In the genomic region with DNA sequence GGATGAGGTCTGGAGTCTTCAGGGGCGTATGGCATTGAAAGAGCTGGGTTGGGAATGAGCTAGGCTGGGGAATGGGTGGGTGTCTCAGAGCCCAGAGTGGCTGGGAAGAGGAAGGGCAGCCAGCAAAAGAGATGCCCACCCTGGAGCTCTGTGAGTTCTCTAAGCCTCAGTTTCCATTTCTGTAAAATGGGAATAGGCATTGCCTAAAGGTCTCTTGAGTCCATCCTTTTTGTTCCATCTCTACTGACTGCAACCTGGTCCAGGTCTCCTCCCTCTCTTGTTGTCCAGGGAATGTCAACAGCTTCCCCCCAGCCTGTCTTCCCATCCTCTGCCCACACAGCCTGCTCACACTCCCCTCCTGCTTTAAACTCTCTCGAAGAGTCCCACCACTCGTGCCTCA, we compare ENCODE assay signal across 17 cellular contexts. TPM values are rescaled to one million over a fixed set of nuclear protein-coding genes. Genes with fewer than 3 reads are reported as not detected.
DNase-seq lines count a peak whose midpoint lies in the region; ATAC-seq and TF ChIP-seq lines count a peak whose summit lies in the region.
"Had no signal": no experiment of that assay in that cellular context is flagged by ENCODE, and none has a peak within 500 bp of the region (broad histone marks: within the 10 kb centered on the region; RNA-seq: fewer than 3 reads in every experiment).

No MANE protein-coding gene starts in this region.

- H3K9me3 ChIP-seq in cardiac muscle cell (ENCODE audit: low read depth), result no peaks in the 10 kb centered on the region
- no peaks in the 10 kb centered on the region for H3K9me3 ChIP-seq in trophoblast cell (ENCODE audit: insufficient read depth, low read depth, low read length)
- H3K9me3 ChIP-seq: A549, Caco-2 had no signal

- peak overlapping the region; percentile 97 for H4K91ac ChIP-seq in trophoblast cell (ENCODE audit: low read depth, low read length)

- peak overlapping the region; percentile 98 for H2BK12ac ChIP-seq in trophoblast cell (ENCODE audit: low read length)

- H3K27me3 ChIP-seq in cardiac muscle cell (no peaks in the 10 kb centered on the region), trophoblast cell (ENCODE audit: insufficient read depth, low read length) (no peaks in the 10 kb centered on the region), mesendoderm (ENCODE audit: insufficient read depth, low read length, poor library complexity) (no peaks in the 10 kb centered on the region)

- H3K27me3 Mint-ChIP-seq in activated CD4-positive, alpha-beta T cell treated with anti-CD3 and anti-CD28 coated beads, Interleukin-2, amount 10 ng/mL, durations not matched to agents 7 days and 5 days, result no peaks in the 10 kb centered on the region
- H3K27me3 Mint-ChIP-seq in glutamatergic neuron (ENCODE audit: unreplicated experiment), result peaks cover 11% of the 10 kb centered on the region
- H3K27me3 Mint-ChIP-seq: CD4-positive, alpha-beta T cell had no signal

- H3K27ac Mint-ChIP-seq in activated CD4-positive, alpha-beta T cell treated with anti-CD3 and anti-CD28 coated beads, Interleukin-2, amount 10 ng/mL, durations not matched to agents 7 days and 5 days, result peak overlapping the region; percentile 50
- peak overlapping the region; percentile 18 for H3K27ac Mint-ChIP-seq in glutamatergic neuron (ENCODE audit: unreplicated experiment)
- H3K27ac Mint-ChIP-seq: CD4-positive, alpha-beta T cell; GM23338 had no signal

- no CpG with 5 or more reads among the region's 3 CpGs for WGBS in trophoblast cell (ENCODE audit: extremely low coverage, insufficient coverage, insufficient read length)
- no CpG with 5 or more reads among the region's 3 CpGs for WGBS in mesendoderm (ENCODE audit: extremely low coverage, insufficient coverage, low lambda C conversion rate)

- H3K79me1 ChIP-seq in trophoblast cell (ENCODE audit: low read length) (peaks cover 66% of the 10 kb centered on the region), mesendoderm (ENCODE audit: low read length) (no peaks in the 10 kb centered on the region)

- H3K23ac ChIP-seq in trophoblast cell (ENCODE audit: low read length), result no peak overlapping the region
- no peak overlapping the region for H3K23ac ChIP-seq in mesendoderm (ENCODE audit: low read length)

- peak overlapping the region; percentile 87 for H3K18ac ChIP-seq in trophoblast cell (ENCODE audit: low read length)
- no peak overlapping the region for H3K18ac ChIP-seq in mesendoderm (ENCODE audit: low read length)

- no peak overlapping the region for H3K4me3 Mint-ChIP-seq in activated CD4-positive, alpha-beta T cell treated with anti-CD3 and anti-CD28 coated beads, Interleukin-2, amount 10 ng/mL, durations not matched to agents 7 days and 5 days
- H3K4me3 Mint-ChIP-seq in glutamatergic neuron (ENCODE audit: unreplicated experiment), result no peak overlapping the region
- H3K4me3 Mint-ChIP-seq: CD4-positive, alpha-beta T cell; GM23338 had no signal

- POLR2A ChIA-PET in activated CD4-positive, alpha-beta T cell treated with anti-CD3 and anti-CD28 coated beads, Interleukin-2, amount 10 ng/mL, durations not matched to agents 7 days and 5 days (lab: Charles Lee), result no interaction called here

- H3K9me3 Mint-ChIP-seq in activated CD4-positive, alpha-beta T cell treated with anti-CD3 and anti-CD28 coated beads, Interleukin-2, amount 10 ng/mL, durations not matched to agents 7 days and 5 days, result no peaks in the 10 kb centered on the region
- no peaks in the 10 kb centered on the region for H3K9me3 Mint-ChIP-seq in glutamatergic neuron (ENCODE audit: unreplicated experiment)
- H3K9me3 Mint-ChIP-seq: CD4-positive, alpha-beta T cell; GM23338 had no signal

- H2AK5ac ChIP-seq in trophoblast cell (ENCODE audit: low read length) (peak overlapping the region; percentile 98), mesendoderm (ENCODE audit: low read length) (no peak overlapping the region)

- H3K9ac ChIP-seq in trophoblast cell (ENCODE audit: low read length) (no peak overlapping the region), mesendoderm (ENCODE audit: low read length) (no peak overlapping the region)

- H3K36me3 ChIP-seq in cardiac muscle cell (no peaks in the 10 kb centered on the region), trophoblast cell (ENCODE audit: control insufficient read depth in 1 of 2, insufficient read depth in 2 of 2, low read length in 2 of 2) (peaks cover 5 to 20% of the 10 kb centered on the region in 2 experiments), mesendoderm (ENCODE audit: control insufficient read depth, insufficient read depth, low read length) (no peaks in the 10 kb centered on the region)

- intact Hi-C loops in left cardiac atrium (cut with DNase I), result loop anchor here (5.0 kb wide), 2 partner anchors 94 to 214 kb away; no protein-coding TSS in a partner anchor

- H3K4ac ChIP-seq in trophoblast cell (ENCODE audit: low read depth, low read length) (peak overlapping the region; percentile 88), mesendoderm (ENCODE audit: low read depth, low read length) (no peak overlapping the region)

- peak overlapping the region; percentile 80 for H4K8ac ChIP-seq in trophoblast cell (ENCODE audit: low read depth, low read length)
- no peak overlapping the region for H4K8ac ChIP-seq in mesendoderm (ENCODE audit: low read depth, low read length)

- H2BK15ac ChIP-seq in mesendoderm (replicated peaks; ENCODE audit: low read depth), result no peak overlapping the region

- no peak overlapping the region for H3K4me2 ChIP-seq in trophoblast cell (ENCODE audit: low read length)
- no peak overlapping the region for H3K4me2 ChIP-seq in mesendoderm (ENCODE audit: low read length)
- H3K4me2 ChIP-seq: A549, GM23338 had no signal

- peak overlapping the region; percentile 98 for H2BK5ac ChIP-seq in trophoblast cell (ENCODE audit: low read depth, low read length, poor library complexity)
- no peak overlapping the region for H2BK5ac ChIP-seq in mesendoderm (ENCODE audit: low read length)

- TF ChIP-seq CTCF in cardiac muscle cell (IDR thresholded peaks at IDR 0.05; ENCODE audit: low read depth, low read length) (no peak), glutamatergic neuron (IDR thresholded peaks at IDR 0.05; ENCODE audit: partially characterized antibody, unreplicated experiment) (no peak)

- CTCF ChIA-PET in activated CD4-positive, alpha-beta T cell treated with anti-CD3 and anti-CD28 coated beads, Interleukin-2, amount 10 ng/mL, durations not matched to agents 7 days and 5 days (lab: Charles Lee), result interaction anchor here (0.7 to 2.5 kb wide), 5 partner anchors 17 to 99 kb away, joined by 3 to 13 read pairs (median 3); a partner anchor contains a TSS

- H4K12ac ChIP-seq in trophoblast cell (ENCODE audit: low read depth, low read length), result no peak overlapping the region

- H3K27ac ChIP-seq in cardiac muscle cell (peak overlapping the region; percentile 99), trophoblast cell (ENCODE audit: low read depth, low read length) (peak overlapping the region; percentile 98), mesendoderm (ENCODE audit: low read depth, low read length) (no peak overlapping the region)
- H3K27ac ChIP-seq: 22Rv1, A549, C4-2B had no signal

- H3K56ac ChIP-seq in mesendoderm (ENCODE audit: low read length), result no peak overlapping the region

- peaks cover 12% of the 10 kb centered on the region for H3K36me3 Mint-ChIP-seq in activated CD4-positive, alpha-beta T cell treated with anti-CD3 and anti-CD28 coated beads, Interleukin-2, amount 10 ng/mL, durations not matched to agents 7 days and 5 days (ENCODE audit: low read depth)
- H3K36me3 Mint-ChIP-seq in glutamatergic neuron (ENCODE audit: unreplicated experiment), result no peaks in the 10 kb centered on the region

- DNase-seq in activated CD4-positive, alpha-beta T cell treated with anti-CD3 and anti-CD28 coated beads, Interleukin-2, amount 10 ng/mL, durations not matched to agents 7 days and 5 days, result no peak
- DNase-seq in activated CD4-positive, alpha-beta T cell treated with anti-CD3 and anti-CD28 coated beads for 4 hours, result no peak
- DNase-seq in cardiac muscle cell (ENCODE audit: low read depth in 1 of 2, low spot score in 1 of 2), result no peak
- DNase-seq in left cardiac atrium, result no peak
- no peak for DNase-seq in glutamatergic neuron
- no peak for DNase-seq in trophoblast cell
- DNase-seq in mesendoderm, result no peak
- DNase-seq: AML-193; Caco-2; CD4-positive, alpha-beta T cell; HCEC 1CT had no signal

- H3K4me3 ChIP-seq in cardiac muscle cell (no peak overlapping the region), trophoblast cell (ENCODE audit: low read depth, low read length) (no peak overlapping the region), mesendoderm (ENCODE audit: low read length) (no peak overlapping the region)
- H3K4me3 ChIP-seq: A549, GM23338 had no signal

- H4K5ac ChIP-seq in mesendoderm (ENCODE audit: low read length), result no peak overlapping the region

- H2BK120ac ChIP-seq in trophoblast cell (ENCODE audit: insufficient read depth, low read length, poor library complexity) (peak overlapping the region; percentile 98), mesendoderm (ENCODE audit: low read depth, low read length) (no peak overlapping the region)

- peak overlapping the region; percentile 87 for H3K14ac ChIP-seq in trophoblast cell (ENCODE audit: low read length)

- ATAC-seq in left cardiac atrium, result no peak
- no peak for ATAC-seq in HG03432 (IDR thresholded peaks at IDR 0.05; ENCODE audit: unreplicated experiment)
- ATAC-seq: A549, GM23338 had no signal

- H3K4me1 ChIP-seq in cardiac muscle cell (ENCODE audit: low read depth) (peaks cover 30% of the 10 kb centered on the region), trophoblast cell (ENCODE audit: control insufficient read depth in 1 of 2, insufficient read depth in 2 of 2, low read length in 2 of 2) (peaks cover 49 to 53% of the 10 kb centered on the region in 2 experiments), mesendoderm (ENCODE audit: control insufficient read depth, low read depth, low read length) (no peaks in the 10 kb centered on the region)

- no peak overlapping the region for H2AFZ ChIP-seq in trophoblast cell (ENCODE audit: insufficient read depth, low read length, poor library complexity)
- H2AFZ ChIP-seq: GM23338 had no signal

- peaks cover 28% of the 10 kb centered on the region for H3K79me2 ChIP-seq in trophoblast cell (ENCODE audit: control insufficient read depth, insufficient read depth, low read length, poor library complexity)
- H3K79me2 ChIP-seq in mesendoderm (ENCODE audit: control insufficient read depth, insufficient read depth, low read length), result no peaks in the 10 kb centered on the region

- peaks cover 4% of the 10 kb centered on the region for H3K4me1 Mint-ChIP-seq in activated CD4-positive, alpha-beta T cell treated with anti-CD3 and anti-CD28 coated beads, Interleukin-2, amount 10 ng/mL, durations not matched to agents 7 days and 5 days
- peaks cover 8% of the 10 kb centered on the region for H3K4me1 Mint-ChIP-seq in glutamatergic neuron (ENCODE audit: low read depth, unreplicated experiment)

RNA-seq across cellular contexts. Expression of a gene that starts 19.6 kb away (rescaled TPM):
- 10 to 100 TPM in 1 of 2 experiments, 1 to 10 TPM in 1; 8.1 to 10.5 TPM for total RNA-seq in activated CD4-positive, alpha-beta T cell treated with anti-CD3 and anti-CD28 coated beads, Interleukin-2, amount 10 ng/mL, durations not matched to agents 7 days and 5 days
- 41.3 and 51.9 TPM in 2 replicates for total RNA-seq in cardiac muscle cell
- 30.1 and 43.8 TPM in 2 replicates for polyA plus RNA-seq in cardiac muscle cell
- total RNA-seq in left cardiac atrium, result 1 to 10 TPM; 5.3 to 8.9 TPM
- not detected for total RNA-seq in glutamatergic neuron (ENCODE audit: unreplicated experiment)
- polyA plus RNA-seq in trophoblast cell (2013), result 7.7 and 8.5 TPM in 2 replicates
- polyA plus RNA-seq in mesendoderm (2013, experiment 1 of 2), result 2.0 TPM
- polyA plus RNA-seq in mesendoderm (2013, experiment 2 of 2), result 1.8 TPM

RNA-seq across cellular contexts. Expression of a gene that starts 25.7 kb away (rescaled TPM):
- 1 to 10 TPM; 5.9 to 6.6 TPM for total RNA-seq in activated CD4-positive, alpha-beta T cell treated with anti-CD3 and anti-CD28 coated beads, Interleukin-2, amount 10 ng/mL, durations not matched to agents 7 days and 5 days
- total RNA-seq in cardiac muscle cell, result not detected in 2 replicates
- 0.05 TPM in 1 of 2 replicates, not detected in the other for polyA plus RNA-seq in cardiac muscle cell
- under 1 TPM; 0.18 to 0.34 TPM for total RNA-seq in left cardiac atrium
- not detected for total RNA-seq in glutamatergic neuron (ENCODE audit: unreplicated experiment)
- 3.8 and 3.9 TPM in 2 replicates for polyA plus RNA-seq in trophoblast cell (2013)
- polyA plus RNA-seq in mesendoderm (2013, experiment 1 of 2), result 2.9 TPM
- polyA plus RNA-seq in mesendoderm (2013, experiment 2 of 2), result 3.0 TPM
- polyA plus RNA-seq: BJ had no signal

RNA-seq across cellular contexts. Expression of a gene that starts 30.5 kb away (rescaled TPM):
- total RNA-seq in activated CD4-positive, alpha-beta T cell treated with anti-CD3 and anti-CD28 coated beads, Interleukin-2, amount 10 ng/mL, durations not matched to agents 7 days and 5 days, result 1 to 10 TPM; 2.3 to 2.7 TPM
- total RNA-seq in cardiac muscle cell, result 1,502 and 2,409 TPM in 2 replicates
- 1,563 and 2,826 TPM in 2 replicates for polyA plus RNA-seq in cardiac muscle cell
- total RNA-seq in left cardiac atrium, result 10 to 100 TPM; 14.2 to 14.5 TPM
- 23.4 TPM for total RNA-seq in glutamatergic neuron (ENCODE audit: unreplicated experiment)
- 407 and 429 TPM in 2 replicates for polyA plus RNA-seq in trophoblast cell (2013)
- 7.1 TPM for polyA plus RNA-seq in mesendoderm (2013, experiment 1 of 2)
- 6.5 TPM for polyA plus RNA-seq in mesendoderm (2013, experiment 2 of 2)

RNA-seq across cellular contexts. Expression of a gene that starts 54.3 kb away (rescaled TPM):
- total RNA-seq in activated CD4-positive, alpha-beta T cell treated with anti-CD3 and anti-CD28 coated beads, Interleukin-2, amount 10 ng/mL, durations not matched to agents 7 days and 5 days, result 10 to 100 TPM; 54.0 to 55.0 TPM
- total RNA-seq in cardiac muscle cell (126 and 164 TPM in 2 replicates), left cardiac atrium (10 to 100 TPM; 33.2 to 41.9 TPM), glutamatergic neuron (ENCODE audit: unreplicated experiment) (48.1 TPM)
- polyA plus RNA-seq in cardiac muscle cell, result 80.0 and 83.5 TPM in 2 replicates
- polyA plus RNA-seq in trophoblast cell (2013), result 49.8 and 50.6 TPM in 2 replicates
- polyA plus RNA-seq in mesendoderm (2013, experiment 1 of 2), result 60.5 TPM
- 59.0 TPM for polyA plus RNA-seq in mesendoderm (2013, experiment 2 of 2)

Comparison
In these comparisons a context has a peak if more than half of its experiments do, and no peak if none do; other contexts are left out.
1. RNA of a gene that starts 30.5 kb away (total RNA-seq): 1,502 to 2,409 TPM in cardiac muscle cell; 23.4 TPM in glutamatergic neuron (single experiment), 14.2 to 14.5 TPM in left cardiac atrium and 2.3 to 2.7 TPM in activated CD4-positive, alpha-beta T cell treated with anti-CD3 and anti-CD28 coated beads, Interleukin-2, amount 10 ng/mL, durations not matched to agents 7 days and 5 days; every median in the first group is over 10 times any median in the second.